ENCODE assay signal across 9 cellular contexts in genomic region chr6:158815915-158816314, GRCh38. TPM values are rescaled to one million over a fixed set of nuclear protein-coding genes. Genes with fewer than 3 reads are reported as not detected.
DNase-seq lines count a peak whose midpoint lies in the region; ATAC-seq and TF ChIP-seq lines count a peak whose summit lies in the region.
"Had no signal": no experiment of that assay in that cellular context is flagged by ENCODE, and none has a peak within 500 bp of the region (broad histone marks: within the 10 kb centered on the region; RNA-seq: fewer than 3 reads in every experiment).

No MANE protein-coding gene starts in this region.

- H3K27me3 Mint-ChIP-seq in activated CD4-positive, alpha-beta T cell treated with anti-CD3 and anti-CD28 coated beads for 36 hours, result no peaks in the 10 kb centered on the region
- H3K27me3 Mint-ChIP-seq in activated CD8-positive, alpha-beta T cell treated with anti-CD3 and anti-CD28 coated beads for 36 hours, result no peaks in the 10 kb centered on the region

- ATAC-seq in activated CD4-positive, alpha-beta T cell treated with anti-CD3 and anti-CD28 coated beads for 36 hours, result no peak
- ATAC-seq in activated CD8-positive, alpha-beta T cell treated with anti-CD3 and anti-CD28 coated beads for 36 hours, result no peak
- no peak for ATAC-seq in HG03045 (IDR thresholded peaks at IDR 0.05; ENCODE audit: unreplicated experiment)
- ATAC-seq: gastrocnemius medialis had no signal

- H3K4me1 Mint-ChIP-seq in activated CD4-positive, alpha-beta T cell treated with anti-CD3 and anti-CD28 coated beads for 36 hours, result peaks cover 61% of the 10 kb centered on the region
- H3K4me1 Mint-ChIP-seq in activated CD8-positive, alpha-beta T cell treated with anti-CD3 and anti-CD28 coated beads for 36 hours (ENCODE audit: low read depth), result peaks cover 55% of the 10 kb centered on the region

- H3K9me3 Mint-ChIP-seq in activated CD4-positive, alpha-beta T cell treated with anti-CD3 and anti-CD28 coated beads for 36 hours (ENCODE audit: low read depth), result peaks cover 4% of the 10 kb centered on the region
- peaks cover 1% of the 10 kb centered on the region for H3K9me3 Mint-ChIP-seq in activated CD8-positive, alpha-beta T cell treated with anti-CD3 and anti-CD28 coated beads for 36 hours

- no peak for TF ChIP-seq CTCF in activated CD8-positive, alpha-beta T cell treated with anti-CD3 and anti-CD28 coated beads for 36 hours (IDR thresholded peaks at IDR 0.05)

- DNase-seq in activated CD4-positive, alpha-beta T cell treated with anti-CD3 and anti-CD28 coated beads for 36 hours, result no peak
- no peak for DNase-seq in activated CD4-positive, alpha-beta T cell treated with anti-CD3 and anti-CD28 coated beads, Interleukin-2, amount 50 U/mL, for 4 hours
- peak; percentile 36 for DNase-seq in activated CD8-positive, alpha-beta T cell treated with anti-CD3 and anti-CD28 coated beads for 36 hours
- peak; percentile 28 for DNase-seq in stimulated activated CD8-positive, alpha-beta memory T cell treated with anti-CD3 and anti-CD28 coated beads, Interleukin-4, amount 100 ng/mL, for 48 hours
- no peak for DNase-seq in EL
- no peak for DNase-seq in NCI-H1436 (lab: John Stamatoyannopoulos, UW)
- DNase-seq: gastrocnemius medialis had no signal

- POLR2A ChIA-PET in activated CD4-positive, alpha-beta T cell treated with anti-CD3 and anti-CD28 coated beads for 36 hours (lab: Charles Lee), result interaction anchor here (0.6 to 1.1 kb wide), 4 partner anchors 14 to 167 kb away, joined by 3 to 9 read pairs (median 6); partner anchors contain the start of gene SYTL3
- POLR2A ChIA-PET in activated CD8-positive, alpha-beta T cell treated with anti-CD3 and anti-CD28 coated beads for 36 hours (lab: Charles Lee), result interaction anchor here (4.2 kb wide), 1 partner anchor 8 kb away, joined by 22 read pairs; no protein-coding TSS in a partner anchor

- H3K36me3 Mint-ChIP-seq in activated CD4-positive, alpha-beta T cell treated with anti-CD3 and anti-CD28 coated beads for 36 hours (ENCODE audit: low read depth), result peaks cover 69% of the 10 kb centered on the region
- peaks cover 71% of the 10 kb centered on the region for H3K36me3 Mint-ChIP-seq in activated CD8-positive, alpha-beta T cell treated with anti-CD3 and anti-CD28 coated beads for 36 hours (ENCODE audit: low read depth)

- CTCF ChIA-PET in activated CD4-positive, alpha-beta T cell treated with anti-CD3 and anti-CD28 coated beads for 36 hours (lab: Charles Lee), result interaction anchor here (0.5 to 2.1 kb wide), 3 partner anchors 23 to 125 kb away, joined by 3 to 9 read pairs (median 4); no protein-coding TSS in a partner anchor
- CTCF ChIA-PET in activated CD8-positive, alpha-beta T cell treated with anti-CD3 and anti-CD28 coated beads for 36 hours (lab: Charles Lee), result no interaction called here

- peak overlapping the region; percentile 89 for H3K27ac Mint-ChIP-seq in activated CD4-positive, alpha-beta T cell treated with anti-CD3 and anti-CD28 coated beads for 36 hours
- H3K27ac Mint-ChIP-seq in activated CD8-positive, alpha-beta T cell treated with anti-CD3 and anti-CD28 coated beads for 36 hours, result peak overlapping the region; percentile 97

- intact Hi-C loops in activated CD4-positive, alpha-beta T cell treated with anti-CD3 and anti-CD28 coated beads for 36 hours (cut with DNase I, micrococcal nuclease), result loop anchor here (1.0 to 5.0 kb wide), 6 partner anchors 9 to 971 kb away; partner anchors contain the start of gene TCP1 (in 1 of the 2)
- intact Hi-C loops in activated CD8-positive, alpha-beta T cell treated with anti-CD3 and anti-CD28 coated beads for 36 hours (cut with micrococcal nuclease), result loop anchor here (5.0 kb wide), 3 partner anchors 51 to 99 kb away; no protein-coding TSS in a partner anchor

- H3K4me3 ChIP-seq in iPS-11a (ENCODE audit: low read depth, low read length), result peak overlapping the region; percentile 87

- peak overlapping the region; percentile 93 for H3K4me3 Mint-ChIP-seq in activated CD4-positive, alpha-beta T cell treated with anti-CD3 and anti-CD28 coated beads for 36 hours
- H3K4me3 Mint-ChIP-seq in activated CD8-positive, alpha-beta T cell treated with anti-CD3 and anti-CD28 coated beads for 36 hours, result peak overlapping the region; percentile 87

RNA-seq across cellular contexts. Expression of gene EZR, which starts 3.3 kb away (rescaled TPM):
- total RNA-seq in activated CD4-positive, alpha-beta T cell treated with anti-CD3 and anti-CD28 coated beads for 36 hours, result 100 to 1,000 TPM; 197 to 203 TPM
- 100 to 1,000 TPM; 199 to 206 TPM for total RNA-seq in activated CD8-positive, alpha-beta T cell treated with anti-CD3 and anti-CD28 coated beads for 36 hours

Comparison
In these comparisons a context has a peak if more than half of its experiments do, and no peak if none do; other contexts are left out.
1. DNase-seq: peak in activated CD8-positive, alpha-beta T cell treated with anti-CD3 and anti-CD28 coated beads for 36 hours (single experiment) and stimulated activated CD8-positive, alpha-beta memory T cell treated with anti-CD3 and anti-CD28 coated beads, Interleukin-4, amount 100 ng/mL, for 48 hours (single experiment); none in activated CD4-positive, alpha-beta T cell treated with anti-CD3 and anti-CD28 coated beads for 36 hours (single experiment), activated CD4-positive, alpha-beta T cell treated with anti-CD3 and anti-CD28 coated beads, Interleukin-2, amount 50 U/mL, for 4 hours (0 of 2), EL (single experiment) and NCI-H1436 (single experiment).